Comparison of ENCODE assay signal across 19 cellular contexts in genomic region chr6:1812034-1812433, GRCh38.
A peak's percentile ranks its signal among the peaks of the same experiment; 100 is the strongest.
DNase-seq lines count a peak whose midpoint lies in the region; TF ChIP-seq lines count a peak whose summit lies in the region.
"Had no signal": no experiment of that assay in that cellular context is flagged by ENCODE, and none has a peak within 500 bp of the region (broad histone marks: within the 10 kb centered on the region; RNA-seq: fewer than 3 reads in every experiment).

No MANE protein-coding gene starts in this region.

- no peaks in the 10 kb centered on the region for H3K9me2 ChIP-seq in OCI-LY1 (ENCODE audit: low read depth, low read length)

- DNase-seq in endothelial cell (ENCODE audit: low spot score) (no peak), neural progenitor cell (ENCODE audit: low spot score) (no peak), NCI-H526 treated with DMSO at 0.1 percent for 48 hours (lab: John Stamatoyannopoulos, UW) (no peak), DMS 273 treated with DMSO at 0.1 percent for 48 hours (lab: John Stamatoyannopoulos, UW) (no peak), NCI-H2029 treated with DMSO at 0.1 percent for 48 hours (lab: John Stamatoyannopoulos, UW) (no peak)
- DNase-seq: Caco-2; CD4-positive, CD25-positive, alpha-beta regulatory T cell; CD8-positive, alpha-beta T cell; DMS79; EL; GDM1; GOT3; HFFc6 had no signal

- H3K9ac ChIP-seq in OCI-LY1 (ENCODE audit: low read length) (no peak overlapping the region), neural progenitor cell (no peak overlapping the region)
- H3K9ac ChIP-seq: BLaER1 had no signal

- no peak overlapping the region for H2AFZ ChIP-seq in OCI-LY1 (ENCODE audit: low read length)
- peak overlapping the region; percentile 35 for H2AFZ ChIP-seq in neural progenitor cell (replicated peaks)

- no peaks in the 10 kb centered on the region for H3F3A ChIP-seq in OCI-LY1 (ENCODE audit: insufficient read depth, low read length)
- no peaks in the 10 kb centered on the region for H3F3A ChIP-seq in neural progenitor cell (ENCODE audit: low read depth)

- H3K36me3 ChIP-seq in OCI-LY1 (ENCODE audit: insufficient read depth, low read length) (no peaks in the 10 kb centered on the region), neural progenitor cell (no peaks in the 10 kb centered on the region)
- H3K36me3 ChIP-seq: BLaER1, HAP-1 had no signal

- H4K20me1 ChIP-seq in OCI-LY1 (ENCODE audit: insufficient read depth, low read length) (no peaks in the 10 kb centered on the region), neural progenitor cell (ENCODE audit: low read depth) (no peaks in the 10 kb centered on the region)
- H4K20me1 ChIP-seq: BLaER1 had no signal

- H3K27me3 ChIP-seq in OCI-LY1 (ENCODE audit: insufficient read depth, low read length) (no peaks in the 10 kb centered on the region), neural progenitor cell (no peaks in the 10 kb centered on the region)
- H3K27me3 ChIP-seq: BLaER1 had no signal

- peaks cover 53% of the 10 kb centered on the region for H3K4me1 ChIP-seq in OCI-LY1 (ENCODE audit: insufficient read depth, low read length, severe bottlenecking)
- H3K4me1 ChIP-seq in neural progenitor cell, result peaks cover 23% of the 10 kb centered on the region
- H3K4me1 ChIP-seq: BLaER1, Caco-2 had no signal

- TF ChIP-seq CTCF in OCI-LY1 (IDR thresholded peaks at IDR 0.05; ENCODE audit: low read length) (no peak), endothelial cell (IDR thresholded peaks at IDR 0.05; ENCODE audit: unreplicated experiment) (no peak), neural progenitor cell (IDR thresholded peaks at IDR 0.05) (no peak)

- H3K4me3 ChIP-seq in OCI-LY1 (ENCODE audit: low read depth, low read length, poor library complexity, severe bottlenecking) (no peak overlapping the region), neural progenitor cell (no peak overlapping the region)
- H3K4me3 ChIP-seq: BLaER1, GM12878, HAP-1 had no signal

- H3K4me3 Mint-ChIP-seq in endothelial cell (ENCODE audit: unreplicated experiment), result no peak overlapping the region
- no peak overlapping the region for H3K4me3 Mint-ChIP-seq in neural progenitor cell
- H3K4me3 Mint-ChIP-seq: B cell; CD4-positive, CD25-positive, alpha-beta regulatory T cell; CD8-positive, alpha-beta T cell; HFFc6 had no signal

- H3K9me3 ChIP-seq in OCI-LY1 (ENCODE audit: low read length), result no peaks in the 10 kb centered on the region
- no peaks in the 10 kb centered on the region for H3K9me3 ChIP-seq in neural progenitor cell (ENCODE audit: low read depth)
- H3K9me3 ChIP-seq: BLaER1, Caco-2, HAP-1 had no signal

- H3K27ac ChIP-seq in OCI-LY1 (ENCODE audit: low read depth, low read length, poor library complexity, severe bottlenecking), result peak overlapping the region; percentile 50
- no peak overlapping the region for H3K27ac ChIP-seq in neural progenitor cell
- H3K27ac ChIP-seq: BLaER1, C4-2B had no signal

- H3K4me1 Mint-ChIP-seq in endothelial cell (ENCODE audit: unreplicated experiment) (peaks cover 29% of the 10 kb centered on the region), neural progenitor cell (peaks cover 10% of the 10 kb centered on the region)
- H3K4me1 Mint-ChIP-seq: B cell had no signal

- H3K36me3 Mint-ChIP-seq in endothelial cell (ENCODE audit: low read depth, unreplicated experiment) (no peaks in the 10 kb centered on the region), neural progenitor cell (no peaks in the 10 kb centered on the region)
- H3K36me3 Mint-ChIP-seq: CD4-positive, CD25-positive, alpha-beta regulatory T cell; CD8-positive, alpha-beta T cell had no signal

- H3K4me2 ChIP-seq in OCI-LY1 (ENCODE audit: low read length) (no peak overlapping the region), neural progenitor cell (no peak overlapping the region)
- H3K4me2 ChIP-seq: BLaER1 had no signal

- H3K27ac Mint-ChIP-seq in endothelial cell (ENCODE audit: unreplicated experiment) (peak overlapping the region; percentile 39), neural progenitor cell (no peak overlapping the region)
- H3K27ac Mint-ChIP-seq: B cell; CD8-positive, alpha-beta T cell; HFFc6 had no signal

- H3K9me3 Mint-ChIP-seq in endothelial cell (ENCODE audit: unreplicated experiment) (no peaks in the 10 kb centered on the region), neural progenitor cell (no peaks in the 10 kb centered on the region)
- H3K9me3 Mint-ChIP-seq: CD8-positive, alpha-beta T cell; HFFc6 had no signal

- H3K27me3 Mint-ChIP-seq in endothelial cell (ENCODE audit: unreplicated experiment), result no peaks in the 10 kb centered on the region
- H3K27me3 Mint-ChIP-seq in neural progenitor cell (ENCODE audit: insufficient read depth, low read depth), result no peaks in the 10 kb centered on the region
- H3K27me3 Mint-ChIP-seq: B cell; CD4-positive, CD25-positive, alpha-beta regulatory T cell had no signal

- no peaks in the 10 kb centered on the region for H3K79me2 ChIP-seq in OCI-LY1 (ENCODE audit: insufficient read depth, low read length)
- no peaks in the 10 kb centered on the region for H3K79me2 ChIP-seq in neural progenitor cell (ENCODE audit: low read depth)
